8 cellular contexts compared by ENCODE assay signal in the genomic region with DNA sequence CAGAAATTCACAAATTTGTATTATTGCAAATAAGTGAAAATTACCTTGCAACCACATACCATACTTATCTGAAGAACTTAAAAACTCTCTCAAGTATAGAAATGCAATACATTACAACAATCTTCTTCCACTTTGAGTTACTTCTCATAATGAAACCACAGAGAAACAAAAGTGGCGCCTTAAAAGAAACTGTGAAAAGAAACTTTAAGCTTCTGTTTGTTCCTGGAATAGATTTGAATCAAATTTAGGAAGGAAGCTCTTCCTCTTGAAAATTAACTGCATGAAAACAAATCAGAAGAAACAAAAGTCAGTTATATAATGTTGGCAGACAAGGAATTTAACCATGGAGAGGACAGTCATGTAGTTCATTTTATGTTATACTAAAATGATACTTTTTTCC. TPM values are rescaled to one million over a fixed set of nuclear protein-coding genes. Genes with fewer than 3 reads are reported as not detected.
DNase-seq lines count a peak whose midpoint lies in the region; ATAC-seq and TF ChIP-seq lines count a peak whose summit lies in the region.

No MANE protein-coding gene starts in this region.

- peaks cover 63% of the 10 kb centered on the region for H3K4me1 Mint-ChIP-seq in central memory CD8-positive, alpha-beta T cell
- H3K4me1 Mint-ChIP-seq in stimulated activated memory B cell treated with anti-CD40 and anti-IgM and Interleukin-4, amounts not matched to agents 10 μg/mL and 1 μg/mL and 100 μg/mL, for 72 hours, result peaks cover 22% of the 10 kb centered on the region
- peaks cover 33% of the 10 kb centered on the region for H3K4me1 Mint-ChIP-seq in MCF 10A (ENCODE audit: insufficient read depth, unreplicated experiment)

- peaks cover 2% of the 10 kb centered on the region for H3K36me3 Mint-ChIP-seq in central memory CD8-positive, alpha-beta T cell (ENCODE audit: insufficient read depth)
- no peaks in the 10 kb centered on the region for H3K36me3 Mint-ChIP-seq in stimulated activated memory B cell treated with anti-CD40 and anti-IgM and Interleukin-4, amounts not matched to agents 10 μg/mL and 1 μg/mL and 100 μg/mL, for 72 hours
- H3K36me3 Mint-ChIP-seq in MCF 10A (ENCODE audit: insufficient read depth, unreplicated experiment), result no peaks in the 10 kb centered on the region

- no peaks in the 10 kb centered on the region for H3K9me3 Mint-ChIP-seq in central memory CD8-positive, alpha-beta T cell
- no peaks in the 10 kb centered on the region for H3K9me3 Mint-ChIP-seq in stimulated activated memory B cell treated with anti-CD40 and anti-IgM and Interleukin-4, amounts not matched to agents 10 μg/mL and 1 μg/mL and 100 μg/mL, for 72 hours
- no peaks in the 10 kb centered on the region for H3K9me3 Mint-ChIP-seq in MCF 10A (ENCODE audit: unreplicated experiment)

- peak overlapping the region; percentile 19; the same call in 1 of the 2 replicates for H2AFZ ChIP-seq in DND-41 (ENCODE audit: low read depth, low read length)

- peaks cover 94% of the 10 kb centered on the region for H3K4me1 ChIP-seq in DND-41 (ENCODE audit: insufficient read depth, low read length)

- H3K36me3 ChIP-seq in DND-41 (ENCODE audit: insufficient read depth, low read length), result no peaks in the 10 kb centered on the region

- CTCF ChIA-PET in MCF 10A (lab: Yijun Ruan, JAX), result no interaction called here

- TF ChIP-seq CTCF in DND-41 (IDR thresholded peaks at IDR 0.05; ENCODE audit: borderline replicate concordance, extremely low read depth, low read length, poor library complexity, severe bottlenecking) (no peak), MCF 10A (IDR thresholded peaks at IDR 0.05; ENCODE audit: unreplicated experiment) (no peak)

- intact Hi-C loops in MCF 10A (cut with micrococcal nuclease), result no loop called here

- H3K27ac ChIP-seq in DND-41 (ENCODE audit: low read length), result peak overlapping the region; percentile 97

- H3K27ac Mint-ChIP-seq in central memory CD8-positive, alpha-beta T cell (ENCODE audit: low read depth), result peak overlapping the region; percentile 69
- no peak overlapping the region for H3K27ac Mint-ChIP-seq in stimulated activated memory B cell treated with anti-CD40 and anti-IgM and Interleukin-4, amounts not matched to agents 10 μg/mL and 1 μg/mL and 100 μg/mL, for 72 hours
- no peak overlapping the region for H3K27ac Mint-ChIP-seq in MCF 10A (ENCODE audit: low read depth, unreplicated experiment)

- H3K4me3 Mint-ChIP-seq in central memory CD8-positive, alpha-beta T cell, result peak overlapping the region; percentile 1
- H3K4me3 Mint-ChIP-seq in stimulated activated memory B cell treated with anti-CD40 and anti-IgM and Interleukin-4, amounts not matched to agents 10 μg/mL and 1 μg/mL and 100 μg/mL, for 72 hours, result no peak overlapping the region
- no peak overlapping the region for H3K4me3 Mint-ChIP-seq in MCF 10A (ENCODE audit: unreplicated experiment)

- POLR2A ChIA-PET in MCF 10A (lab: Yijun Ruan, JAX), result interaction anchor here (0.9 to 1.8 kb wide), 2 partner anchors 9 to 18 kb away, joined by 5 to 6 read pairs; no protein-coding TSS in a partner anchor

- peak overlapping the region in 1 of 2 experiments; percentile 13; a peak in 2 of 4 replicates for H3K4me3 ChIP-seq in DND-41 (ENCODE audit: low read depth in 1 of 2, low read length in 2 of 2)

- H3K27me3 ChIP-seq in DND-41 (ENCODE audit: insufficient read depth, low read length, poor library complexity), result no peaks in the 10 kb centered on the region

- BruUV-seq in MCF 10A (replicated peaks; lab: Mats Ljungman, UMichigan), result no TSS peak

- no peaks in the 10 kb centered on the region for H3K9me3 ChIP-seq in DND-41 (ENCODE audit: insufficient read depth, low read length, severe bottlenecking)

- peak overlapping the region; percentile 50 for H3K4me2 ChIP-seq in DND-41 (ENCODE audit: insufficient read depth, low read length)

- peak overlapping the region; percentile 56 for H3K9ac ChIP-seq in DND-41 (ENCODE audit: low read depth, low read length)

- peaks cover 4% of the 10 kb centered on the region; the same call in 1 of the 2 replicates for H3K79me2 ChIP-seq in DND-41 (ENCODE audit: insufficient read depth, low read length)

- H4K20me1 ChIP-seq in DND-41 (ENCODE audit: insufficient read depth, low read length), result no peaks in the 10 kb centered on the region

- DNase-seq in DND-41, result no peak
- no peak for DNase-seq in central memory CD8-positive, alpha-beta T cell (ENCODE audit: low spot score in 2 of 2)
- no peak for DNase-seq in NCI-H1092 (lab: John Stamatoyannopoulos, UW)
- no peak for DNase-seq in OCI-M2 (lab: John Stamatoyannopoulos, UW; ENCODE audit: unreplicated experiment)
- DNase-seq in MCF 10A (ENCODE audit: unreplicated experiment), result no peak

- peak; percentile 29 for ATAC-seq in DND-41 (ENCODE audit: insufficient read depth, low read depth)
- peak; percentile 73 for ATAC-seq in GM19455 (IDR thresholded peaks at IDR 0.05; ENCODE audit: unreplicated experiment)
- ATAC-seq in HG03354 (IDR thresholded peaks at IDR 0.05; ENCODE audit: poor library complexity, severe bottlenecking, unreplicated experiment), result peak; percentile 73
- no peak for ATAC-seq in central memory CD8-positive, alpha-beta T cell (replicated peaks; ENCODE audit: extremely low read depth, poor library complexity, severe bottlenecking)
- ATAC-seq in stimulated activated memory B cell treated with anti-CD40 and anti-IgM and Interleukin-4, amounts not matched to agents 10 μg/mL and 1 μg/mL and 100 μg/mL, for 72 hours, result no peak

- H3K27me3 Mint-ChIP-seq in central memory CD8-positive, alpha-beta T cell, result no peaks in the 10 kb centered on the region
- H3K27me3 Mint-ChIP-seq in stimulated activated memory B cell treated with anti-CD40 and anti-IgM and Interleukin-4, amounts not matched to agents 10 μg/mL and 1 μg/mL and 100 μg/mL, for 72 hours, result no peaks in the 10 kb centered on the region
- no peaks in the 10 kb centered on the region for H3K27me3 Mint-ChIP-seq in MCF 10A (ENCODE audit: insufficient read depth, unreplicated experiment)

RNA-seq across cellular contexts. Expression of gene TNFSF10, which starts 57.5 kb away (rescaled TPM):
- 0.25 and 0.54 TPM in 2 replicates for total RNA-seq in MCF 10A (2022)

Comparison
In these comparisons a context has a peak if more than half of its experiments do, and no peak if none do; other contexts are left out.
1. ATAC-seq: peak in DND-41 (single experiment), GM19455 (single experiment) and HG03354 (single experiment); none in central memory CD8-positive, alpha-beta T cell (single experiment) and stimulated activated memory B cell treated with anti-CD40 and anti-IgM and Interleukin-4, amounts not matched to agents 10 μg/mL and 1 μg/mL and 100 μg/mL, for 72 hours (single experiment).